ENCODE assay signal across 22 cellular contexts in the genomic region with DNA sequence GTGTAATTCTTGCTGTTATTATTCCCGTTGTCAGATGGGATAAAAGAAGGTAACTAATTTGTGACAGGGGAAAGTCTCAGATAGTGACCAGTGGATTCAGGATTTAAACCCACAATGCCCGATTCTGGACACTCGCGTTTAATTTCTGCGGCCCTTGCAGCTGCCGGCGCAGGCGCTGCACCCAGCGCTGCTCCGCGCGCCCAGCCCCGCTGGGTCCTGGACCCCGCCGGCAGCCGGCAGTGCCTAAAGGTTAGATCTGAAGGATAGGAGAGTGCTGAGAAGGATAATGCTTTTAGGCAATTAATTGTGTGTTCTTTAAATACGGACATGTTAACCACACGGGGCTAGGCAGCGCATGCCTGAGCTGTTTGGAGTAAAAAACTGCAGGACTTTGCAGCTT. TPM values are rescaled to one million over a fixed set of nuclear protein-coding genes. Genes with fewer than 3 reads are reported as not detected.
DNase-seq lines count a peak whose midpoint lies in the region; TF ChIP-seq lines count a peak whose summit lies in the region.
"Had no signal": no experiment of that assay in that cellular context is flagged by ENCODE, and none has a peak within 500 bp of the region (broad histone marks: within the 10 kb centered on the region; RNA-seq: fewer than 3 reads in every experiment).

No MANE protein-coding gene starts in this region.

- no peak overlapping the region for H3K4me3 Mint-ChIP-seq in glutamatergic neuron (ENCODE audit: unreplicated experiment)
- H3K4me3 Mint-ChIP-seq: CD4-positive, alpha-beta memory T cell had no signal

- H3K9me3 ChIP-seq in SK-N-SH = no peaks in the 10 kb centered on the region
- H3K9me3 ChIP-seq: SJCRH30 had no signal

- H3K4me3 ChIP-seq in SK-N-SH (ENCODE audit: low read depth in 2 of 2, low read length in 1 of 2) = peak overlapping the region; percentile 25 to 44; a peak in 3 of 4 replicates
- H3K4me3 ChIP-seq in astrocyte of the spinal cord (ENCODE audit: low read depth, low read length) = peak overlapping the region; percentile 21
- H3K4me3 ChIP-seq in retinal pigment epithelial cell (ENCODE audit: low read length) = peak overlapping the region; percentile 32
- H3K4me3 ChIP-seq: BLaER1 treated with 17β-estradiol and CSF1 and Interleukin-3, amounts not matched to agents 10 nM and 100 nM; SJCRH30 had no signal

- H3K27me3 ChIP-seq in SK-N-SH (ENCODE audit: insufficient read depth) = no peaks in the 10 kb centered on the region
- H3K27me3 ChIP-seq: BLaER1 treated with 17β-estradiol and CSF1 and Interleukin-3, amounts not matched to agents 10 nM and 100 nM; SJCRH30 had no signal

- H3F3A ChIP-seq in SK-N-SH (replicated peaks; ENCODE audit: insufficient read depth) = peaks cover 5% of the 10 kb centered on the region

- peaks cover 28% of the 10 kb centered on the region for H3K4me1 Mint-ChIP-seq in glutamatergic neuron (ENCODE audit: low read depth, unreplicated experiment)

- no peak overlapping the region for H3K27ac ChIP-seq in SK-N-SH (ENCODE audit: low read depth in 2 of 2, low read length in 1 of 2)
- H3K27ac ChIP-seq: BLaER1 treated with 17β-estradiol and CSF1 and Interleukin-3, amounts not matched to agents 10 nM and 100 nM; HL-60; SJCRH30 had no signal

- no peak for TF ChIP-seq EP300 in SK-N-SH (IDR thresholded peaks at IDR 0.05; ENCODE audit: borderline replicate concordance in 1 of 2, low read depth in 1 of 2, low read length in 1 of 2)

- in situ Hi-C loops in astrocyte of the spinal cord (cut with HindIII; ENCODE audit: low sequenced_read_pairs) = no loop called here

- no peak for TF ChIP-seq RAD21 in SK-N-SH (IDR thresholded peaks at IDR 0.05; ENCODE audit: low read length)

- POLR2A ChIA-PET in SK-N-SH (lab: Yijun Ruan, JAX) = no interaction called here

- CTCF ChIA-PET in SK-N-SH (lab: Yijun Ruan, JAX) = interaction anchor here (1.5 kb wide), 1 partner anchor 64 kb away, joined by 6 read pairs; no protein-coding TSS in a partner anchor

- no peak overlapping the region for H3K27ac Mint-ChIP-seq in glutamatergic neuron (ENCODE audit: unreplicated experiment)
- H3K27ac Mint-ChIP-seq: CD4-positive, alpha-beta memory T cell had no signal

- peaks cover 0 to 5% of the 10 kb centered on the region in 2 experiments; a peak in 2 of 4 replicates for H3K4me1 ChIP-seq in SK-N-SH (ENCODE audit: control insufficient read depth in 1 of 2, insufficient read depth in 2 of 2, low read depth in 1 of 2, low read length in 1 of 2)
- H3K4me1 ChIP-seq: SJCRH30 had no signal

- peaks cover 14% of the 10 kb centered on the region for H3K79me2 ChIP-seq in SK-N-SH (ENCODE audit: insufficient read depth)

- H3K9ac ChIP-seq in SK-N-SH = no peak overlapping the region
- H3K9ac ChIP-seq: BLaER1 treated with 17β-estradiol and CSF1 and Interleukin-3, amounts not matched to agents 10 nM and 100 nM had no signal

- peak overlapping the region; percentile 64; the same call in 1 of the 2 replicates for H2AFZ ChIP-seq in SK-N-SH (ENCODE audit: low read depth)

- peaks cover 10% of the 10 kb centered on the region for H3K9me3 Mint-ChIP-seq in glutamatergic neuron (ENCODE audit: unreplicated experiment)

- DNase-seq in NCI-H82 (lab: John Stamatoyannopoulos, UW) = peak; percentile 61
- DNase-seq in NCI-H82 treated with DMSO at 0.1 percent for 48 hours (lab: John Stamatoyannopoulos, UW; ENCODE audit: unreplicated experiment) = no peak
- peak; percentile 32 for DNase-seq in SK-N-SH
- no peak for DNase-seq in astrocyte of the spinal cord (ENCODE audit: low read depth, low spot score)
- DNase-seq in retinal pigment epithelial cell (ENCODE audit: low read depth) = no peak
- no peak for DNase-seq in activated T-cell treated with anti-CD3 and anti-CD28 coated beads, Interleukin-2, amount 50 U/mL, for 48 hours
- no peak for DNase-seq in HuH-7 (ENCODE audit: low spot score)
- no peak for DNase-seq in glutamatergic neuron
- DNase-seq: 8988T; Calu3; CD4-positive, alpha-beta memory T cell; GOT3; HCEC 1CT; KG1; NCI-H1092; NCI-H1694; NCI-H226; NCI-H510A treated with DMSO at 0.1 percent for 48 hours; OCI-M1; SJCRH30 had no signal

- H3K36me3 Mint-ChIP-seq in glutamatergic neuron (ENCODE audit: unreplicated experiment) = peaks cover 10% of the 10 kb centered on the region

- peaks cover 4% of the 10 kb centered on the region for H3K27me3 Mint-ChIP-seq in glutamatergic neuron (ENCODE audit: unreplicated experiment)

- H3K4me2 ChIP-seq in SK-N-SH = peak overlapping the region; percentile 69
- H3K4me2 ChIP-seq: BLaER1 treated with 17β-estradiol and CSF1 and Interleukin-3, amounts not matched to agents 10 nM and 100 nM had no signal

- H3K36me3 ChIP-seq in SK-N-SH (replicated peaks in 1 of 2; ENCODE audit: control insufficient read depth in 1 of 2, insufficient read depth in 2 of 2, low read length in 1 of 2) = no peaks in the 10 kb centered on the region
- H3K36me3 ChIP-seq: BLaER1 treated with 17β-estradiol and CSF1 and Interleukin-3, amounts not matched to agents 10 nM and 100 nM; SJCRH30 had no signal

- whole genome bisulfite sequencing in SK-N-SH (ENCODE audit: low lambda C conversion rate) = 21% methylated on average over 19 of the region's 19 CpGs

- no peak for TF ChIP-seq CTCF in SK-N-SH (IDR thresholded peaks at IDR 0.05)
- no peak for TF ChIP-seq CTCF in astrocyte of the spinal cord (IDR thresholded peaks at IDR 0.05; ENCODE audit: low read depth, low read length)
- TF ChIP-seq CTCF in retinal pigment epithelial cell (conservative IDR thresholded peaks at IDR 0.05; ENCODE audit: low read depth, low read length) = no peak
- TF ChIP-seq CTCF in glutamatergic neuron (IDR thresholded peaks at IDR 0.05; ENCODE audit: partially characterized antibody, unreplicated experiment) = no peak

- H4K20me1 ChIP-seq in SK-N-SH (ENCODE audit: insufficient read depth) = peaks cover 5% of the 10 kb centered on the region; the same call in 1 of the 2 replicates
- H4K20me1 ChIP-seq: BLaER1 treated with 17β-estradiol and CSF1 and Interleukin-3, amounts not matched to agents 10 nM and 100 nM had no signal

- H3K9me2 ChIP-seq in SK-N-SH = no peaks in the 10 kb centered on the region

TF ChIP-seq in SK-N-SH, 30 proteins besides CTCF, POLR2A, EP300 and RAD21 (continues in another document):
- TF ChIP-seq MXI1 (IDR thresholded peaks at IDR 0.05; ENCODE audit: low read depth, low read length) = no peak
- no peak for TF ChIP-seq PBX3 (IDR thresholded peaks at IDR 0.05)
- no peak for TF ChIP-seq SMC3 (IDR thresholded peaks at IDR 0.05; ENCODE audit: low read depth, low read length)
- TF ChIP-seq FOXM1 (IDR thresholded peaks at IDR 0.05; ENCODE audit: low read depth) = no peak
- no peak for TF ChIP-seq TEAD4 (IDR thresholded peaks at IDR 0.05; ENCODE audit: borderline replicate concordance, insufficient read depth)
- no peak for TF ChIP-seq SIN3A (IDR thresholded peaks at IDR 0.05; ENCODE audit: borderline replicate concordance, low read depth, low read length)
- TF ChIP-seq GABPA (IDR thresholded peaks at IDR 0.05; ENCODE audit: low read depth) = no peak
- no peak for TF ChIP-seq NFIC (IDR thresholded peaks at IDR 0.05; ENCODE audit: borderline replicate concordance)
- TF ChIP-seq FOSL2 (IDR thresholded peaks at IDR 0.05; ENCODE audit: borderline replicate concordance, low read depth) = no peak
- no peak for TF ChIP-seq MEF2A (IDR thresholded peaks at IDR 0.05; ENCODE audit: borderline replicate concordance, low read depth)
- TF ChIP-seq RCOR1 (IDR thresholded peaks at IDR 0.05; ENCODE audit: low read length) = no peak
- TF ChIP-seq RXRA (IDR thresholded peaks at IDR 0.05; ENCODE audit: borderline replicate concordance, low read depth) = no peak
- no peak for TF ChIP-seq TAF1 (IDR thresholded peaks at IDR 0.05; ENCODE audit: borderline replicate concordance, low read depth, low read length)
- TF ChIP-seq GATA2 (CRISPR knock-in tag; IDR thresholded peaks at IDR 0.05) = no peak
- TF ChIP-seq, protein P1, sequence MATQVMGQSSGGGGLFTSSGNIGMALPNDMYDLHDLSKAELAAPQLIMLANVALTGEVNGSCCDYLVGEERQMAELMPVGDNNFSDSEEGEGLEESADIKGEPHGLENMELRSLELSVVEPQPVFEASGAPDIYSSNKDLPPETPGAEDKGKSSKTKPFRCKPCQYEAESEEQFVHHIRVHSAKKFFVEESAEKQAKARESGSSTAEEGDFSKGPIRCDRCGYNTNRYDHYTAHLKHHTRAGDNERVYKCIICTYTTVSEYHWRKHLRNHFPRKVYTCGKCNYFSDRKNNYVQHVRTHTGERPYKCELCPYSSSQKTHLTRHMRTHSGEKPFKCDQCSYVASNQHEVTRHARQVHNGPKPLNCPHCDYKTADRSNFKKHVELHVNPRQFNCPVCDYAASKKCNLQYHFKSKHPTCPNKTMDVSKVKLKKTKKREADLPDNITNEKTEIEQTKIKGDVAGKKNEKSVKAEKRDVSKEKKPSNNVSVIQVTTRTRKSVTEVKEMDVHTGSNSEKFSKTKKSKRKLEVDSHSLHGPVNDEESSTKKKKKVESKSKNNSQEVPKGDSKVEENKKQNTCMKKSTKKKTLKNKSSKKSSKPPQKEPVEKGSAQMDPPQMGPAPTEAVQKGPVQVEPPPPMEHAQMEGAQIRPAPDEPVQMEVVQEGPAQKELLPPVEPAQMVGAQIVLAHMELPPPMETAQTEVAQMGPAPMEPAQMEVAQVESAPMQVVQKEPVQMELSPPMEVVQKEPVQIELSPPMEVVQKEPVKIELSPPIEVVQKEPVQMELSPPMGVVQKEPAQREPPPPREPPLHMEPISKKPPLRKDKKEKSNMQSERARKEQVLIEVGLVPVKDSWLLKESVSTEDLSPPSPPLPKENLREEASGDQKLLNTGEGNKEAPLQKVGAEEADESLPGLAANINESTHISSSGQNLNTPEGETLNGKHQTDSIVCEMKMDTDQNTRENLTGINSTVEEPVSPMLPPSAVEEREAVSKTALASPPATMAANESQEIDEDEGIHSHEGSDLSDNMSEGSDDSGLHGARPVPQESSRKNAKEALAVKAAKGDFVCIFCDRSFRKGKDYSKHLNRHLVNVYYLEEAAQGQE (IDR thresholded peaks at IDR 0.05; ENCODE audit: low read depth, low read length) = no peak
- no peak for TF ChIP-seq EZH2phosphoT487 (IDR thresholded peaks at IDR 0.05; ENCODE audit: borderline replicate concordance, low read depth)

RNA-seq across cellular contexts. Expression of gene MKRN3, which starts 3.6 kb away (rescaled TPM):
- polyA plus RNA-seq in SK-N-SH (2012; rRNA removed) = 4.7 and 8.5 TPM in 2 replicates
- polyA plus RNA-seq in SK-N-SH (2012; cell fraction: cytosol; rRNA removed) = 3.2 and 4.4 TPM in 2 replicates
- 15.1 and 19.0 TPM in 2 replicates for polyA plus RNA-seq in SK-N-SH (2012; cell fraction: nucleus; rRNA removed)
- total RNA-seq in glutamatergic neuron (ENCODE audit: unreplicated experiment) = 1.4 TPM
- total RNA-seq: Calu3 had no signal

Comparison
In these comparisons a context has a peak if more than half of its experiments do, and no peak if none do; other contexts are left out.
1. DNase-seq: peak in NCI-H82 (single experiment) and SK-N-SH (single experiment); none in NCI-H82 treated with DMSO at 0.1 percent for 48 hours (single experiment), astrocyte of the spinal cord (single experiment), retinal pigment epithelial cell (single experiment), activated T-cell treated with anti-CD3 and anti-CD28 coated beads, Interleukin-2, amount 50 U/mL, for 48 hours (0 of 2), HuH-7 (single experiment) and glutamatergic neuron (single experiment).
2. Peak in every context shown above with its lines, with median percentiles within 50 percentile points of each other: H3K4me3 ChIP-seq.